20 cellular contexts compared by ENCODE assay signal in genomic region chr3:197281849-197282248, GRCh38.
"Had no signal": no experiment of that assay in that cellular context is flagged by ENCODE, and none has a peak within 500 bp of the region (broad histone marks: within the 10 kb centered on the region; RNA-seq: fewer than 3 reads in every experiment).

No MANE protein-coding gene starts in this region.

- H3K36me3 ChIP-seq: ovary had no signal

- H3K4me1 Mint-ChIP-seq: mesothelial cell of epicardium, neural progenitor cell had no signal

- ATAC-seq: foreskin keratinocyte; lower lobe of right lung; natural killer cell; right cardiac atrium; stimulated activated naive CD8-positive, alpha-beta T cell treated with anti-CD3 and anti-CD28 coated beads, Interleukin-15, Interleukin-2, amounts not matched to agents 100 U/mL and 50 U/mL, for 24 hours had no signal

- H3K27ac Mint-ChIP-seq: memory B cell, mesothelial cell of epicardium, natural killer cell, neural progenitor cell, progenitor cell of endocrine pancreas, type B pancreatic cell had no signal

- H3K4me1 ChIP-seq: foreskin keratinocyte, left ventricle myocardium inferior, lower lobe of right lung, neural progenitor cell, suprapubic skin, thyroid gland had no signal

- H3K4me2 ChIP-seq: neural progenitor cell, smooth muscle cell had no signal

- H3K9me3 Mint-ChIP-seq: immature natural killer cell, memory B cell, natural killer cell had no signal

- H3K9ac ChIP-seq: neural progenitor cell had no signal

- H3K27me3 Mint-ChIP-seq: memory B cell, progenitor cell of endocrine pancreas, type B pancreatic cell had no signal

- H3K27me3 ChIP-seq: foreskin keratinocyte, neural progenitor cell, ovary, suprapubic skin, thyroid gland had no signal

- H3K9me3 ChIP-seq: left ventricle myocardium inferior, lower lobe of right lung, ovary, suprapubic skin, thyroid gland had no signal

- DNase-seq: dermis blood vessel endothelial cell; erythroblast; foreskin keratinocyte; immature natural killer cell; left ventricle myocardium inferior; lower lobe of right lung; natural killer cell; nucleus accumbens; ovary; right cardiac atrium; stimulated activated CD4-positive, alpha-beta T cell treated with anti-CD3 and anti-CD28 coated beads, Interleukin-2, amount 100 ng/mL, for 48 hours; stimulated activated naive CD8-positive, alpha-beta T cell treated with anti-CD3 and anti-CD28 coated beads, Interleukin-15, Interleukin-2, amounts not matched to agents 100 U/mL and 50 U/mL, for 24 hours; thyroid gland had no signal

- H3K4me3 Mint-ChIP-seq: immature natural killer cell, memory B cell, mesothelial cell of epicardium, natural killer cell, neural progenitor cell, type B pancreatic cell had no signal

- H3K4me3 ChIP-seq: left ventricle myocardium inferior, lower lobe of right lung, neural progenitor cell, ovary, smooth muscle cell, suprapubic skin, thyroid gland had no signal

- H3K27ac ChIP-seq: foreskin keratinocyte, left ventricle myocardium inferior, lower lobe of right lung, neural progenitor cell, ovary, suprapubic skin, thyroid gland had no signal

- H2AFZ ChIP-seq: neural progenitor cell had no signal
